Comparison of ENCODE assay signal across 28 cellular contexts in genomic region chr14:100882026-100882967, GRCh38. TPM values are rescaled to one million over a fixed set of nuclear protein-coding genes. Genes with fewer than 3 reads are reported as not detected.
DNase-seq lines count a peak whose midpoint lies in the region; ATAC-seq and TF ChIP-seq lines count a peak whose summit lies in the region.
"Had no signal": no experiment of that assay in that cellular context is flagged by ENCODE, and none has a peak within 500 bp of the region (broad histone marks: within the 10 kb centered on the region; RNA-seq: fewer than 3 reads in every experiment).

No MANE protein-coding gene starts in this region.

- peaks cover 9% of the 10 kb centered on the region for H3K4me1 Mint-ChIP-seq in nephron progenitor cell
- H3K4me1 Mint-ChIP-seq: IgD-negative memory B cell had no signal

- H3K4me1 ChIP-seq in heart right ventricle (peaks cover 0 to 3% (median 0%) of the 10 kb centered on the region in 9 donors), aorta (ENCODE audit: control insufficient read depth in 1 of 2, insufficient read depth in 2 of 2, low read length in 2 of 2) (no peaks in the 10 kb centered on the region), gastrocnemius medialis (no peaks in the 10 kb centered on the region)
- H3K4me1 ChIP-seq: SJSA1 had no signal

- in situ Hi-C loops in gastrocnemius medialis (cut with MboI; ENCODE audit: low sequenced_read_pairs in 4 of 4): no loop called here
- in situ Hi-C loops in GM13977 (cut with MboI; ENCODE audit: low pct_unique_long_range_greater_than_20kb, low sequenced_read_pairs, unreplicated experiment): no loop called here

- H3K27ac Mint-ChIP-seq in nephron progenitor cell: peak overlapping the region; percentile 39
- H3K27ac Mint-ChIP-seq: IgD-negative memory B cell had no signal

- H3K9me3 ChIP-seq in heart right ventricle (peaks cover 0 to 8% (median 0%) of the 10 kb centered on the region in 11 donors), aorta (ENCODE audit: control insufficient read depth, low read length) (peaks cover 1% of the 10 kb centered on the region), gastrocnemius medialis (no peaks in the 10 kb centered on the region)
- H3K9me3 ChIP-seq: SJSA1 had no signal

- no peak overlapping the region for H3K27ac ChIP-seq in heart right ventricle
- no peak overlapping the region for H3K27ac ChIP-seq in aorta (ENCODE audit: low read depth in 1 of 2, low read length in 2 of 2)
- H3K27ac ChIP-seq in gastrocnemius medialis: no peak overlapping the region
- H3K27ac ChIP-seq: C4-2B, RWPE1, SJSA1 had no signal

- peaks cover 38% of the 10 kb centered on the region for H3K9me3 Mint-ChIP-seq in nephron progenitor cell

- peaks cover 21% of the 10 kb centered on the region for H3K27me3 Mint-ChIP-seq in nephron progenitor cell (ENCODE audit: low read depth, poor library complexity)

- no peak for TF ChIP-seq POLR2A in gastrocnemius medialis (IDR thresholded peaks at IDR 0.05)

- intact Hi-C loops in Right ventricle myocardium superior (cut with DNase I) (no loop called here), heart right ventricle (cut with DNase I) (no loop called here), left cardiac atrium (cut with DNase I) (no loop called here), aorta (cut with DNase I) (no loop called here), gastrocnemius medialis (cut with DNase I; ENCODE audit: low total_unique reads) (no loop called here)

- no peak for TF ChIP-seq CTCF in heart right ventricle (IDR thresholded peaks at IDR 0.05)
- TF ChIP-seq CTCF in nephron progenitor cell (IDR thresholded peaks at IDR 0.05): no peak
- no peak for TF ChIP-seq CTCF in gastrocnemius medialis (IDR thresholded peaks at IDR 0.05 in 4 of 5, conservative IDR thresholded peaks at IDR 0.05 in 1 of 5)
- no peak for TF ChIP-seq CTCF in foreskin fibroblast (IDR thresholded peaks at IDR 0.05; ENCODE audit: low read depth, low read length)
- no peak for TF ChIP-seq CTCF in GM13977 (IDR thresholded peaks at IDR 0.05; ENCODE audit: extremely low read depth, insufficient read depth, missing control alignments)

- H3K27me3 ChIP-seq in heart right ventricle: peaks cover 0 to 12% (median 8%) of the 10 kb centered on the region in 7 donors
- no peaks in the 10 kb centered on the region for H3K27me3 ChIP-seq in aorta (ENCODE audit: control insufficient read depth in 1 of 2, insufficient read depth in 2 of 2, low read length in 1 of 2)
- H3K27me3 ChIP-seq in gastrocnemius medialis: no peaks in the 10 kb centered on the region
- H3K27me3 ChIP-seq: SJSA1 had no signal

- ATAC-seq in Right ventricle myocardium superior (ENCODE audit: poor library complexity): no peak
- no peak for ATAC-seq in heart right ventricle
- no peak for ATAC-seq in left cardiac atrium
- ATAC-seq in aorta (ENCODE audit: low FRiP score): no peak
- ATAC-seq in gastrocnemius medialis: no peak
- ATAC-seq: HCT116 had no signal

- no peaks in the 10 kb centered on the region for H3K36me3 ChIP-seq in heart right ventricle
- no peaks in the 10 kb centered on the region for H3K36me3 ChIP-seq in aorta (ENCODE audit: control insufficient read depth in 1 of 2, insufficient read depth in 2 of 2, low read length in 1 of 2)
- H3K36me3 ChIP-seq in gastrocnemius medialis: no peaks in the 10 kb centered on the region

- DNase-seq in Right ventricle myocardium superior: peak; percentile 22
- DNase-seq in heart right ventricle: no peak
- DNase-seq in left cardiac atrium: peak; percentile 10
- DNase-seq in nephron progenitor cell: no peak
- peak; percentile 18 to 65 for DNase-seq in aorta
- DNase-seq in gastrocnemius medialis: no peak
- DNase-seq in foreskin fibroblast: no peak
- DNase-seq in GM13977 (ENCODE audit: low spot score): no peak
- DNase-seq: AML-193; EL; GF-D8; Kasumi-1; NCI-H1694; NCI-H2081; NCI-H2171; NCI-H345; NCI-H524; NCI-H774; NK-92 treated with Interleukin-12 subunit alpha and Interleukin-12 subunit beta, amount 100 ng/mL, for 24 hours had no signal

- WGBS in heart right ventricle, 2 donors: 95% methylated on average over 49 of the region's 49 CpGs
- 93 to 95% methylated on average over 49 of the region's 49 CpGs for WGBS in aorta, 2 donors

- H3K4me3 Mint-ChIP-seq in nephron progenitor cell: no peak overlapping the region
- H3K4me3 Mint-ChIP-seq: IgD-negative memory B cell had no signal

- H3K36me3 Mint-ChIP-seq in nephron progenitor cell (ENCODE audit: low read depth): peaks cover 23% of the 10 kb centered on the region

- H3K4me3 ChIP-seq in heart right ventricle: no peak overlapping the region
- H3K4me3 ChIP-seq in aorta (ENCODE audit: low read length in 2 of 2): no peak overlapping the region
- H3K4me3 ChIP-seq in gastrocnemius medialis: no peak overlapping the region
- H3K4me3 ChIP-seq in foreskin fibroblast (ENCODE audit: low read depth in 1 of 2, low read length in 2 of 2): no peak overlapping the region
- H3K4me3 ChIP-seq: SJSA1 had no signal

RNA-seq across cellular contexts. Expression of gene RTL1, which starts 21.2 kb away (rescaled TPM):
- total RNA-seq in Right ventricle myocardium superior (not detected), heart right ventricle (not detected), left cardiac atrium (not detected), aorta (not detected), gastrocnemius medialis (not detected)
- polyA plus RNA-seq in heart right ventricle (not detected), aorta (not detected)
- total RNA-seq: H1, MCF 10A, SJSA1 had no signal
- polyA plus RNA-seq: AG04450, H1, IgD-negative memory B cell had no signal

RNA-seq across cellular contexts. Expression of gene MEG3, which starts 56.4 kb away (rescaled TPM):
- total RNA-seq in Right ventricle myocardium superior (24.7 TPM), heart right ventricle (10 to 100 TPM in 7 of 10 donors, 1 to 10 TPM in 3; 8.4 to 27.8 (median 12.4) TPM), left cardiac atrium (10 to 100 TPM; 24.7 to 26.3 TPM), aorta (100 to 1,000 TPM in 1 of 2 donors, 10 to 100 TPM in 1; 51.2 to 246 TPM), gastrocnemius medialis (10 to 100 TPM in 1 of 4 donors, 1 to 10 TPM in 3; 2.7 to 30.7 (median 5.2) TPM)
- polyA plus RNA-seq in heart right ventricle (100 to 1,000 TPM in 1 of 2 donors, 1 to 10 TPM in 1; 7.7 to 122 TPM), aorta (100 to 1,000 TPM in 1 of 2 donors, 10 to 100 TPM in 1; 21.4 to 454 TPM)
- total RNA-seq: A172, MCF 10A had no signal
- polyA plus RNA-seq: IgD-negative memory B cell had no signal

Comparison
In these comparisons a context has a peak if more than half of its experiments do, and no peak if none do; other contexts are left out.
1. DNase-seq: peak in Right ventricle myocardium superior (single experiment), left cardiac atrium (single experiment) and aorta (2 of 2); none in heart right ventricle (0 of 2), nephron progenitor cell (single experiment), gastrocnemius medialis (0 of 2), foreskin fibroblast (0 of 2) and GM13977 (single experiment).